Comparison of ENCODE assay signal across 8 cellular contexts in genomic region chr12:57488397-57489156, GRCh38. TPM values are rescaled to one million over a fixed set of nuclear protein-coding genes. Genes with fewer than 3 reads are reported as not detected.
DNase-seq lines count a peak whose midpoint lies in the region; ATAC-seq and TF ChIP-seq lines count a peak whose summit lies in the region.

No MANE protein-coding gene starts in this region.

- peak overlapping the region; percentile 62; the same call in 1 of the 2 replicates for H3K18ac ChIP-seq in IMR-90 (ENCODE audit: low read depth, low read length)

- H2AFZ ChIP-seq in IMR-90 (replicated peaks; ENCODE audit: low read length, poor library complexity), result peak overlapping the region; percentile 97

- dilution Hi-C loops in IMR-90 (cut with HindIII; ENCODE audit: low sequenced_read_pairs, unreplicated experiment), result no loop called here

- CTCF ChIA-PET in IMR-90 (lab: Yijun Ruan, JAX) (no interaction called here), MCF 10A (lab: Yijun Ruan, JAX) (interaction anchor here (0.7 to 1.0 kb wide), 3 partner anchors 19 to 141 kb away, joined by 3 read pairs; no protein-coding TSS in a partner anchor)

- POLR2A ChIA-PET in IMR-90 (lab: Charles Lee; ENCODE audit: unreplicated experiment) (no interaction called here), MCF 10A (lab: Yijun Ruan, JAX) (interaction anchor here (0.6 to 2.1 kb wide), 8 partner anchors 16 to 359 kb away, joined by 3 to 10 read pairs (median 4); partner anchors contain the start of genes DCTN2 and DDIT3)

- peak overlapping the region; percentile 100 for H2AK9ac ChIP-seq in IMR-90 (replicated peaks; ENCODE audit: low read depth, low read length, poor library complexity)

- in situ Hi-C loops in IMR-90 (cut with MboI; ENCODE audit: low sequenced_read_pairs), result no loop called here

- peak overlapping the region; percentile 48 for H2BK120ac ChIP-seq in IMR-90 (ENCODE audit: low read depth, low read length)

- peaks cover 15% of the 10 kb centered on the region for H3K4me1 Mint-ChIP-seq in MCF 10A (ENCODE audit: insufficient read depth, unreplicated experiment)
- H3K4me1 Mint-ChIP-seq in mesothelial cell of epicardium, result peaks cover 14% of the 10 kb centered on the region

- TF ChIP-seq CTCF in IMR-90 (conservative IDR thresholded peaks at IDR 0.05; ENCODE audit: low read depth, low read length) (no peak), MCF 10A (IDR thresholded peaks at IDR 0.05; ENCODE audit: unreplicated experiment) (no peak), mesothelial cell of epicardium (IDR thresholded peaks at IDR 0.05; ENCODE audit: unreplicated experiment) (no peak)

- H2BK20ac ChIP-seq in IMR-90 (ENCODE audit: low read depth, low read length), result peak overlapping the region; percentile 17; the same call in 1 of the 2 replicates

- peaks cover 42 to 45% (median 43%) of the 10 kb centered on the region in 11 experiments for H3K36me3 ChIP-seq in BLaER1 treated with 17β-estradiol and CSF1 and Interleukin-3, amounts not matched to agents 10 nM and 100 nM
- H3K36me3 ChIP-seq in IMR-90 (ENCODE audit: control insufficient read depth, insufficient read depth, low read length), result peaks cover 29% of the 10 kb centered on the region

- H3K14ac ChIP-seq in IMR-90 (replicated peaks; ENCODE audit: low read depth, low read length), result peak overlapping the region; percentile 95

- peak overlapping the region; percentile 87 for H3K27ac Mint-ChIP-seq in MCF 10A (ENCODE audit: low read depth, unreplicated experiment)
- H3K27ac Mint-ChIP-seq in mesothelial cell of epicardium, result peak overlapping the region; percentile 95

- H3K27me3 Mint-ChIP-seq in MCF 10A (ENCODE audit: insufficient read depth, unreplicated experiment) (peaks cover 3% of the 10 kb centered on the region), mesothelial cell of epicardium (ENCODE audit: low read depth) (no peaks in the 10 kb centered on the region)

- peaks cover 15 to 32% (median 22%) of the 10 kb centered on the region in 10 experiments for H3K4me1 ChIP-seq in BLaER1 treated with 17β-estradiol and CSF1 and Interleukin-3, amounts not matched to agents 10 nM and 100 nM
- H3K4me1 ChIP-seq in IMR-90 (ENCODE audit: control insufficient read depth, insufficient read depth, low read length), result peaks cover 7% of the 10 kb centered on the region

- H3K4me3 Mint-ChIP-seq in MCF 10A (ENCODE audit: unreplicated experiment) (peak overlapping the region; percentile 92), mesothelial cell of epicardium (peak overlapping the region; percentile 95)

- H3K9me3 Mint-ChIP-seq in MCF 10A (ENCODE audit: unreplicated experiment) (no peaks in the 10 kb centered on the region), mesothelial cell of epicardium (no peaks in the 10 kb centered on the region)

- peak overlapping the region; percentile 92 for H3K56ac ChIP-seq in IMR-90 (ENCODE audit: extremely low read depth, insufficient read depth, low read length)

- H4K8ac ChIP-seq in IMR-90 (ENCODE audit: low read depth in 2 of 2, low read length in 2 of 2), result peak overlapping the region; percentile 75 to 93

- peak overlapping the region; percentile 88 for H2BK5ac ChIP-seq in IMR-90 (ENCODE audit: low read depth, low read length, poor library complexity, severe bottlenecking)

- peak overlapping the region; percentile 99 for H3K23ac ChIP-seq in IMR-90 (ENCODE audit: low read depth, low read length)

- H2AK5ac ChIP-seq in IMR-90 (ENCODE audit: low read depth, low read length), result peak overlapping the region; percentile 96

- peaks cover 0 to 44% (median 26%) of the 10 kb centered on the region in 11 experiments; a peak in 17 of 22 replicates for H4K20me1 ChIP-seq in BLaER1 treated with 17β-estradiol and CSF1 and Interleukin-3, amounts not matched to agents 10 nM and 100 nM
- H4K20me1 ChIP-seq in IMR-90 (ENCODE audit: insufficient read depth, low read length), result peaks cover 23% of the 10 kb centered on the region; the same call in 1 of the 2 replicates

- peak overlapping the region; percentile 75 to 97 (median 93) for H3K4me2 ChIP-seq in BLaER1 treated with 17β-estradiol and CSF1 and Interleukin-3, amounts not matched to agents 10 nM and 100 nM
- H3K4me2 ChIP-seq in IMR-90 (ENCODE audit: low read depth, low read length), result peak overlapping the region; percentile 88

- H3K9me1 ChIP-seq in IMR-90 (ENCODE audit: insufficient read depth, low read length), result peaks cover 15% of the 10 kb centered on the region

- no peak for TF ChIP-seq RAD21 in IMR-90 (IDR thresholded peaks at IDR 0.05; ENCODE audit: low read length)

- peak; percentile 35 for DNase-seq in IMR-90
- DNase-seq in MCF 10A (ENCODE audit: unreplicated experiment), result no peak
- DNase-seq in mesothelial cell of epicardium (ENCODE audit: low spot score in 2 of 2, unreplicated experiment in 2 of 2), result no peak
- DNase-seq in NCI-H128 (lab: John Stamatoyannopoulos, UW; ENCODE audit: unreplicated experiment), result no peak
- no peak for DNase-seq in CD1c-positive myeloid dendritic cell (ENCODE audit: extremely low spot score)
- DNase-seq in foreskin melanocyte, result no peak

- TF ChIP-seq POLR2A in IMR-90 (IDR thresholded peaks at IDR 0.05; ENCODE audit: low read depth, low read length), result no peak

- H3K36me3 Mint-ChIP-seq in MCF 10A (ENCODE audit: insufficient read depth, unreplicated experiment), result peaks cover 43% of the 10 kb centered on the region
- H3K36me3 Mint-ChIP-seq in mesothelial cell of epicardium, result peaks cover 16% of the 10 kb centered on the region

- peak; percentile 33 for ATAC-seq in IMR-90 (ENCODE audit: low read depth)
- no peak for ATAC-seq in HG03135 (IDR thresholded peaks at IDR 0.05; ENCODE audit: unreplicated experiment)

- BruUV-seq in IMR-90 (replicated peaks; lab: Mats Ljungman, UMichigan) (TSS peak; percentile 48), MCF 10A (replicated peaks; lab: Mats Ljungman, UMichigan) (no TSS peak)

- peak overlapping the region; percentile 82 to 96 (median 89) for H3K27ac ChIP-seq in BLaER1 treated with 17β-estradiol and CSF1 and Interleukin-3, amounts not matched to agents 10 nM and 100 nM
- H3K27ac ChIP-seq in IMR-90 (ENCODE audit: insufficient read depth, low read length), result peak overlapping the region; percentile 96

- peak overlapping the region; percentile 90 for H4K91ac ChIP-seq in IMR-90 (ENCODE audit: insufficient read depth, low read depth, low read length)

- peaks cover 33 to 51% of the 10 kb centered on the region in 2 experiments for H3K79me1 ChIP-seq in IMR-90 (ENCODE audit: low read depth in 1 of 2, low read length in 2 of 2)

- H3K4me3 ChIP-seq in BLaER1 treated with 17β-estradiol and CSF1 and Interleukin-3, amounts not matched to agents 10 nM and 100 nM, result peak overlapping the region; percentile 75 to 98 (median 85)
- peak overlapping the region; percentile 89 for H3K4me3 ChIP-seq in IMR-90 (ENCODE audit: insufficient read depth, low read depth, low read length)

- H3K9ac ChIP-seq in BLaER1 treated with 17β-estradiol and CSF1 and Interleukin-3, amounts not matched to agents 10 nM and 100 nM, result peak overlapping the region; percentile 82 to 98 (median 90)
- peak overlapping the region; percentile 99 for H3K9ac ChIP-seq in IMR-90 (ENCODE audit: low read depth, low read length)

- H2BK15ac ChIP-seq in IMR-90 (ENCODE audit: low read depth, low read length), result peak overlapping the region; percentile 28; the same call in 1 of the 3 replicates

- intact Hi-C loops in IMR-90 (cut with micrococcal nuclease) (no loop called here), MCF 10A (cut with micrococcal nuclease) (no loop called here)

- WGBS in IMR-90 (ENCODE audit: extremely low coverage in 2 of 2, insufficient read length in 1 of 2), 2 experiments, result 2% methylated on average over 4 of the region's 11 CpGs; no CpG with 5 or more reads in 1 of the 2 experiments

- peak overlapping the region; percentile 95 for H3K4ac ChIP-seq in IMR-90 (ENCODE audit: low read depth, low read length)

- peak overlapping the region; percentile 69 for H4K5ac ChIP-seq in IMR-90 (ENCODE audit: low read depth, low read length)

- no peaks in the 10 kb centered on the region for H3K27me3 ChIP-seq in BLaER1 treated with 17β-estradiol and CSF1 and Interleukin-3, amounts not matched to agents 10 nM and 100 nM
- H3K27me3 ChIP-seq in IMR-90 (ENCODE audit: control insufficient read depth, insufficient read depth, low read length), result no peaks in the 10 kb centered on the region

- H3K9me3 ChIP-seq in BLaER1 treated with 17β-estradiol and CSF1 and Interleukin-3, amounts not matched to agents 10 nM and 100 nM (replicated peaks in 1 of 11), result peaks cover 0 to 7% (median 4%) of the 10 kb centered on the region in 11 experiments; a peak in 8 of 22 replicates
- H3K9me3 ChIP-seq in IMR-90 (ENCODE audit: control insufficient read depth, insufficient read depth, low read length), result no peaks in the 10 kb centered on the region

RNA-seq across cellular contexts. Expression of gene MARS1, which starts 0.7 kb away (rescaled TPM):
- total RNA-seq in IMR-90 (2012; rRNA removed), result 127 and 156 TPM in 2 replicates
- polyA plus RNA-seq in IMR-90 (2012; rRNA removed), result 164 and 167 TPM in 2 replicates
- 104 and 139 TPM in 2 replicates for polyA plus RNA-seq in IMR-90 (2012; cell fraction: cytosol; rRNA removed)
- polyA plus RNA-seq in IMR-90 (2012; cell fraction: nucleus; rRNA removed; ENCODE audit: low replicate concordance), result 508 and 675 TPM in 2 replicates
- 714 and 762 TPM in 2 replicates for total RNA-seq in MCF 10A (2022)
- 163 to 192 TPM (median 177 TPM) in 3 replicates for total RNA-seq in mesothelial cell of epicardium

RNA-seq across cellular contexts. Expression of gene ARHGAP9, which starts 8.9 kb away (rescaled TPM):
- total RNA-seq in IMR-90 (2012; rRNA removed) (0.18 and 0.28 TPM in 2 replicates), MCF 10A (2022) (0.69 and 1.1 TPM in 2 replicates), mesothelial cell of epicardium (0.90 to 1.1 TPM in 2 of 3 replicates, not detected in the other)
- polyA plus RNA-seq in IMR-90 (2012; rRNA removed), result 0.65 and 0.79 TPM in 2 replicates
- 0.76 and 0.86 TPM in 2 replicates for polyA plus RNA-seq in IMR-90 (2012; cell fraction: cytosol; rRNA removed)
- polyA plus RNA-seq in IMR-90 (2012; cell fraction: nucleus; rRNA removed; ENCODE audit: low replicate concordance), result 2.3 and 4.4 TPM in 2 replicates

RNA-seq across cellular contexts. Expression of gene GLI1, which starts 29.0 kb away (rescaled TPM):
- 1.3 and 1.4 TPM in 2 replicates for total RNA-seq in IMR-90 (2012; rRNA removed)
- 3.6 and 3.8 TPM in 2 replicates for polyA plus RNA-seq in IMR-90 (2012; rRNA removed)
- polyA plus RNA-seq in IMR-90 (2012; cell fraction: cytosol; rRNA removed), result 0.88 and 2.6 TPM in 2 replicates
- 22.0 and 29.2 TPM in 2 replicates for polyA plus RNA-seq in IMR-90 (2012; cell fraction: nucleus; rRNA removed; ENCODE audit: low replicate concordance)
- total RNA-seq in MCF 10A (2022), result not detected in 2 replicates
- 6.0 to 10.1 TPM (median 8.4 TPM) in 3 replicates for total RNA-seq in mesothelial cell of epicardium

RNA-seq across cellular contexts. Expression of gene DDIT3, which starts 31.7 kb away (rescaled TPM):
- total RNA-seq in IMR-90 (2012; rRNA removed) (12.2 and 19.4 TPM in 2 replicates), MCF 10A (2022) (156 and 168 TPM in 2 replicates), mesothelial cell of epicardium (15.6 to 18.6 TPM (median 17.2 TPM) in 3 replicates)
- polyA plus RNA-seq in IMR-90 (2012; rRNA removed), result 29.8 and 54.4 TPM in 2 replicates
- 10.8 and 21.4 TPM in 2 replicates for polyA plus RNA-seq in IMR-90 (2012; cell fraction: cytosol; rRNA removed)
- polyA plus RNA-seq in IMR-90 (2012; cell fraction: nucleus; rRNA removed; ENCODE audit: low replicate concordance), result 49.3 and 215 TPM in 2 replicates

RNA-seq across cellular contexts. Expression of gene INHBE, which starts 33.5 kb away (rescaled TPM):
- total RNA-seq in IMR-90 (2012; rRNA removed), result 0.56 and 0.90 TPM in 2 replicates
- 1.2 and 1.7 TPM in 2 replicates for polyA plus RNA-seq in IMR-90 (2012; rRNA removed)
- polyA plus RNA-seq in IMR-90 (2012; cell fraction: cytosol; rRNA removed), result 1.1 and 3.8 TPM in 2 replicates
- 1.0 and 1.4 TPM in 2 replicates for polyA plus RNA-seq in IMR-90 (2012; cell fraction: nucleus; rRNA removed; ENCODE audit: low replicate concordance)
- total RNA-seq in MCF 10A (2022), result 2.1 and 5.0 TPM in 2 replicates
- 0.09 TPM in 1 of 3 replicates, not detected in the others for total RNA-seq in mesothelial cell of epicardium
